2 cellular contexts compared by ENCODE assay signal in the genomic region with DNA sequence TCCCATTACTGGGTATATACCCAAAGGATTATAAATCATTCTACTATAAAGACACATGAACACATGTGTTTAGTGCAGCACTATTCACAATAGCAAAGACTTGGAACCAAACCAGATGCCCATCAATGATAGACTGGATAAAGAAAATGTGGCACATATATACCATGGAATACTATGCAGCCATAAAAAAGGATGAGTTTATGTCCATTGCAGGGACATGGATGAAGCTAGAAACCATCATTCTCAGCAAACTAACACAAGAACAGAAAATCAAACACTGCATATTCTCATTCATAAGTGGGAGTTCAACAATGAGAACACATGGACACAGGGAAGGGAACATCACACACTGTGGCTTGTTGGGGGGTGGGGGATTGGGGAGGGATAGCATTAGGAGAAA.
DNase-seq lines count a peak whose midpoint lies in the region; ATAC-seq, FAIRE-seq and TF ChIP-seq lines count a peak whose summit lies in the region.
"Not testable (repeated sequence)": the region's sequence is repeated elsewhere in the genome, so short reads cannot be mapped to it uniquely, and the experiment has no call there.

No MANE protein-coding gene starts in this region.

- not testable (repeated sequence) for H3K4me1 ChIP-seq in HEK293 (ENCODE audit: control insufficient read depth, insufficient read depth, low read length); K562 (replicated peaks in 1 of 2; ENCODE audit: control insufficient read depth in 2 of 2, insufficient read depth in 2 of 2, low read length in 2 of 2)

- H3K4me3 ChIP-seq in HEK293 (ENCODE audit: low read depth, low read length); K562: not testable (repeated sequence)

- not testable (repeated sequence) for H3K79me2 ChIP-seq in K562 (ENCODE audit: control insufficient read depth, insufficient read depth, low read length)

- not testable (repeated sequence) for H3K36me3 ChIP-seq in HEK293 (ENCODE audit: control insufficient read depth in 2 of 2, insufficient read depth in 1 of 2, low read length in 2 of 2); K562 (ENCODE audit: control insufficient read depth, insufficient read depth, low read length)

- TF ChIP-seq RAD21 in K562 (CRISPR knock-in tag; conservative IDR thresholded peaks at IDR 0.05 in 1 of 2, IDR thresholded peaks at IDR 0.05 in 1 of 2): not testable (repeated sequence)

- in situ Hi-C loops in K562 (cut with MboI): not testable (repeated sequence)

- not testable (repeated sequence) for H3K4me2 ChIP-seq in K562 (ENCODE audit: insufficient read depth, low read length)

- intact Hi-C loops in K562 (cut with micrococcal nuclease): not testable (repeated sequence)

- not testable (repeated sequence) for ATAC-seq in K562

- not testable (repeated sequence) for FAIRE-seq in K562 (lab: Jason Lieb, UNC)

- TF ChIP-seq EP300 in K562 (IDR thresholded peaks at IDR 0.05; ENCODE audit: low read length): not testable (repeated sequence)

- not testable (repeated sequence) for H3K9me1 ChIP-seq in K562 (ENCODE audit: control insufficient read depth, insufficient read depth, low read length)

- not testable (repeated sequence) for H3K27ac ChIP-seq in HEK293 (ENCODE audit: extremely low read depth, low read depth, low read length); K562 (ENCODE audit: extremely low read depth, low read depth, low read length)

- not testable (repeated sequence) for BruUV-seq in K562 (replicated peaks; lab: Mats Ljungman, UMichigan)

- not testable (repeated sequence) for TF ChIP-seq POLR2A in K562 (conservative IDR thresholded peaks at IDR 0.05)

- CTCF ChIA-PET in HEK293 (lab: Yijun Ruan, JAX); K562 (lab: Yijun Ruan, JAX; ENCODE audit: low intra/inter-chr PET ratio): not testable (repeated sequence)

- not testable (repeated sequence) for TF ChIP-seq CTCF in HEK293 (tag by site-specific recombination; IDR thresholded peaks at IDR 0.05); K562 (IDR thresholded peaks at IDR 0.05 in 2 of 3, conservative IDR thresholded peaks at IDR 0.05 in 1 of 3; ENCODE audit: insufficient read depth in 2 of 3, low read depth in 1 of 3, low read length in 3 of 3)

- H2AFZ ChIP-seq in K562 (ENCODE audit: low read depth, low read length): not testable (repeated sequence)

- H3K27me3 ChIP-seq in K562 (ENCODE audit: control insufficient read depth in 2 of 2, insufficient read depth in 2 of 2, low read length in 2 of 2): not testable (repeated sequence)

- H4K20me1 ChIP-seq in K562 (replicated peaks; ENCODE audit: control insufficient read depth, insufficient read depth, low read length): not testable (repeated sequence)

- H3K9ac ChIP-seq in K562 (ENCODE audit: insufficient read depth in 1 of 2, low read depth in 2 of 2, low read length in 2 of 2): not testable (repeated sequence)

- H3K9me3 ChIP-seq in HEK293 (ENCODE audit: control insufficient read depth, insufficient read depth, low read depth, low read length); K562 (replicated peaks; ENCODE audit: control insufficient read depth, insufficient read depth, low read depth, low read length): not testable (repeated sequence)

- DNase-seq in K562 (ENCODE audit: extremely low read depth in 1 of 4, low spot score in 3 of 4): not testable (repeated sequence)

- POLR2A ChIA-PET in HEK293 (lab: Yijun Ruan, JAX); K562 (lab: Yijun Ruan, JAX): not testable (repeated sequence)

TF ChIP-seq in HEK293, 187 proteins besides CTCF, POLR2A, EP300 and RAD21:
- TF ChIP-seq ZNF146 (tag by site-specific recombination; IDR thresholded peaks at IDR 0.05): peak; percentile 66; the same call in 1 of the 2 replicates

TF ChIP-seq in K562, 482 proteins besides CTCF, POLR2A, EP300 and RAD21:
- TF ChIP-seq ZNF146 (CRISPR knock-in tag; IDR thresholded peaks at IDR 0.05; ENCODE audit: unreplicated experiment): peak; percentile 74
